Comparison of ENCODE assay signal across 1 cellular context in the genomic region with DNA sequence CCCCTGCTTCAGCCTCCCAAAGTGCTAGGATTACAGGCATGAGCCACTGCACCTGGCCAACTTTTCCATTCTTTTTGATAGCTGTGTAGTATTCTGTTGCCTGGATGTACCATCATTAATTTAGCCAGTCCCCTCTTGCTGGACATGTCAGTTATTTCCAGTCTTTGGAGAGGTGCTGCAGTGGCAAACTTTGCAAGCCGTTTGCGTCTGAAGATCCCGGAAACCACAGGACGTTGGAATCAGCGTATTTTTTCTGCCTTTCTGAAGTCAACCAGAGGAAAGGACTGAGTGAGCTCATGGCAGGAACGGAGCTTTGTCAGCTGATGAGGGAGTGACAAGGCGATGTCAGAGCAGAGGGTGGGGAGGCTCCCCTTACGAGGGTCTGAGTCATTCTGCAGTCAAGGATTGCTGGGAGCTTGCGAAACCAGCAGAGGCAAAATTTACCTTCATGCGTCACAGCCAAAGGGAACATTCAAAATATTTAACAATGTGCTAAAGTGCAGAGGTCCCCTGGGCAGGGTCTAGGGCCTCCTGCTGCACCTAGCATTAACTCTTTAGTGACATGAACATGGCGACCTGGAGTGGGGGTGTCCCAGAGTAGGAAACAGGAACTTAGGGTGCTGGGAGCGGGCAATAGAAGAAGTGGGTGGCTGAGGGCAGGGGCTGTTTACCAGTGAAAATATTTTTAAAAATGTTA.
TF ChIP-seq lines count a peak whose summit lies in the region.

No MANE protein-coding gene starts in this region.

TF ChIP-seq in HepG2, 621 proteins besides CTCF, POLR2A, EP300 and RAD21 (continued from another document and continues in another):
- TF ChIP-seq NRL (CRISPR knock-in tag; IDR thresholded peaks at IDR 0.05; ENCODE audit: borderline replicate concordance) = no peak
- TF ChIP-seq ZNF225 (CRISPR knock-in tag; IDR thresholded peaks at IDR 0.05) = no peak
- TF ChIP-seq, protein P1, sequence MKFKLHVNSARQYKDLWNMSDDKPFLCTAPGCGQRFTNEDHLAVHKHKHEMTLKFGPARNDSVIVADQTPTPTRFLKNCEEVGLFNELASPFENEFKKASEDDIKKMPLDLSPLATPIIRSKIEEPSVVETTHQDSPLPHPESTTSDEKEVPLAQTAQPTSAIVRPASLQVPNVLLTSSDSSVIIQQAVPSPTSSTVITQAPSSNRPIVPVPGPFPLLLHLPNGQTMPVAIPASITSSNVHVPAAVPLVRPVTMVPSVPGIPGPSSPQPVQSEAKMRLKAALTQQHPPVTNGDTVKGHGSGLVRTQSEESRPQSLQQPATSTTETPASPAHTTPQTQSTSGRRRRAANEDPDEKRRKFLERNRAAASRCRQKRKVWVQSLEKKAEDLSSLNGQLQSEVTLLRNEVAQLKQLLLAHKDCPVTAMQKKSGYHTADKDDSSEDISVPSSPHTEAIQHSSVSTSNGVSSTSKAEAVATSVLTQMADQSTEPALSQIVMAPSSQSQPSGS (CRISPR knock-in tag; IDR thresholded peaks at IDR 0.05) = peak; percentile 96
- peak; percentile 77; the same call in 1 of the 2 replicates for TF ChIP-seq HMG20A (CRISPR knock-in tag; IDR thresholded peaks at IDR 0.05; ENCODE audit: borderline replicate concordance)
- TF ChIP-seq HNRNPUL1 (IDR thresholded peaks at IDR 0.05; ENCODE audit: low read depth, low read length) = no peak
- TF ChIP-seq ZFP36L1 (CRISPR knock-in tag; IDR thresholded peaks at IDR 0.05) = 0 out of 2 replicates have a peak, but pooled peaks have one; percentile 62
- no peak; the same call in 1 of the 2 replicates for TF ChIP-seq ETV6 (CRISPR knock-in tag; conservative IDR thresholded peaks at IDR 0.05)
- no peak for TF ChIP-seq ZNF10 (CRISPR knock-in tag; IDR thresholded peaks at IDR 0.05; ENCODE audit: borderline replicate concordance, low read depth)
- no peak for TF ChIP-seq RFXANK (CRISPR knock-in tag; IDR thresholded peaks at IDR 0.05)
- TF ChIP-seq DPF2 (CRISPR knock-in tag; IDR thresholded peaks at IDR 0.05; ENCODE audit: borderline replicate concordance, low read depth) = peak; percentile 85; the same call in 1 of the 2 replicates
- 0 out of 2 replicates have a peak, but pooled peaks have one; percentile 48 for TF ChIP-seq DNMT3B (CRISPR knock-in tag; conservative IDR thresholded peaks at IDR 0.05)
- TF ChIP-seq MBD4 (IDR thresholded peaks at IDR 0.05; ENCODE audit: borderline replicate concordance, low read length) = no peak
- TF ChIP-seq, protein P2, sequence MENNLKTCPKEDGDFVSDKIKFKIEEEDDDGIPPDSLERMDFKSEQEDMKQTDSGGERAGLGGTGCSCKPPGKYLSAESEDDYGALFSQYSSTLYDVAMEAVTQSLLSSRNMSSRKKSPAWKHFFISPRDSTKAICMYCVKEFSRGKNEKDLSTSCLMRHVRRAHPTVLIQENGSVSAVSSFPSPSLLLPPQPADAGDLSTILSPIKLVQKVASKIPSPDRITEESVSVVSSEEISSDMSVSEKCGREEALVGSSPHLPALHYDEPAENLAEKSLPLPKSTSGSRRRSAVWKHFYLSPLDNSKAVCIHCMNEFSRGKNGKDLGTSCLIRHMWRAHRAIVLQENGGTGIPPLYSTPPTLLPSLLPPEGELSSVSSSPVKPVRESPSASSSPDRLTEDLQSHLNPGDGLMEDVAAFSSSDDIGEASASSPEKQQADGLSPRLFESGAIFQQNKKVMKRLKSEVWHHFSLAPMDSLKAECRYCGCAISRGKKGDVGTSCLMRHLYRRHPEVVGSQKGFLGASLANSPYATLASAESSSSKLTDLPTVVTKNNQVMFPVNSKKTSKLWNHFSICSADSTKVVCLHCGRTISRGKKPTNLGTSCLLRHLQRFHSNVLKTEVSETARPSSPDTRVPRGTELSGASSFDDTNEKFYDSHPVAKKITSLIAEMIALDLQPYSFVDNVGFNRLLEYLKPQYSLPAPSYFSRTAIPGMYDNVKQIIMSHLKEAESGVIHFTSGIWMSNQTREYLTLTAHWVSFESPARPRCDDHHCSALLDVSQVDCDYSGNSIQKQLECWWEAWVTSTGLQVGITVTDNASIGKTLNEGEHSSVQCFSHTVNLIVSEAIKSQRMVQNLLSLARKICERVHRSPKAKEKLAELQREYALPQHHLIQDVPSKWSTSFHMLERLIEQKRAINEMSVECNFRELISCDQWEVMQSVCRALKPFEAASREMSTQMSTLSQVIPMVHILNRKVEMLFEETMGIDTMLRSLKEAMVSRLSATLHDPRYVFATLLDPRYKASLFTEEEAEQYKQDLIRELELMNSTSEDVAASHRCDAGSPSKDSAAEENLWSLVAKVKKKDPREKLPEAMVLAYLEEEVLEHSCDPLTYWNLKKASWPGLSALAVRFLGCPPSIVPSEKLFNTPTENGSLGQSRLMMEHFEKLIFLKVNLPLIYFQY (CRISPR knock-in tag; IDR thresholded peaks at IDR 0.05; ENCODE audit: borderline replicate concordance) = 0 out of 2 replicates have a peak, but pooled peaks have one; percentile 43
- no peak; the same call in 1 of the 2 replicates for TF ChIP-seq TRIM24 (CRISPR knock-in tag; IDR thresholded peaks at IDR 0.05)
- TF ChIP-seq, protein P3, sequence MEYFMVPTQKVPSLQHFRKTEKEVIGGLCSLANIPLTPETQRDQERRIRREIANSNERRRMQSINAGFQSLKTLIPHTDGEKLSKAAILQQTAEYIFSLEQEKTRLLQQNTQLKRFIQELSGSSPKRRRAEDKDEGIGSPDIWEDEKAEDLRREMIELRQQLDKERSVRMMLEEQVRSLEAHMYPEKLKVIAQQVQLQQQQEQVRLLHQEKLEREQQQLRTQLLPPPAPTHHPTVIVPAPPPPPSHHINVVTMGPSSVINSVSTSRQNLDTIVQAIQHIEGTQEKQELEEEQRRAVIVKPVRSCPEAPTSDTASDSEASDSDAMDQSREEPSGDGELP (IDR thresholded peaks at IDR 0.05; ENCODE audit: borderline replicate concordance, low read depth) = peak; percentile 98
- peak; percentile 53; the same call in 1 of the 2 replicates for TF ChIP-seq ZNF329 (CRISPR knock-in tag; IDR thresholded peaks at IDR 0.05; ENCODE audit: low read depth)
- no peak for TF ChIP-seq ZNF263 (CRISPR knock-in tag; IDR thresholded peaks at IDR 0.05)
- no peak for TF ChIP-seq SMARCC2 (IDR thresholded peaks at IDR 0.05)
- TF ChIP-seq NFE2L1 (CRISPR knock-in tag; IDR thresholded peaks at IDR 0.05; ENCODE audit: borderline replicate concordance) = no peak
- peak; percentile 81; the same call in 1 of the 2 replicates for TF ChIP-seq MEIS1 (CRISPR knock-in tag; IDR thresholded peaks at IDR 0.05; ENCODE audit: borderline replicate concordance)
- TF ChIP-seq, protein P4, sequence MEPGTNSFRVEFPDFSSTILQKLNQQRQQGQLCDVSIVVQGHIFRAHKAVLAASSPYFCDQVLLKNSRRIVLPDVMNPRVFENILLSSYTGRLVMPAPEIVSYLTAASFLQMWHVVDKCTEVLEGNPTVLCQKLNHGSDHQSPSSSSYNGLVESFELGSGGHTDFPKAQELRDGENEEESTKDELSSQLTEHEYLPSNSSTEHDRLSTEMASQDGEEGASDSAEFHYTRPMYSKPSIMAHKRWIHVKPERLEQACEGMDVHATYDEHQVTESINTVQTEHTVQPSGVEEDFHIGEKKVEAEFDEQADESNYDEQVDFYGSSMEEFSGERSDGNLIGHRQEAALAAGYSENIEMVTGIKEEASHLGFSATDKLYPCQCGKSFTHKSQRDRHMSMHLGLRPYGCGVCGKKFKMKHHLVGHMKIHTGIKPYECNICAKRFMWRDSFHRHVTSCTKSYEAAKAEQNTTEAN (CRISPR knock-in tag; conservative IDR thresholded peaks at IDR 0.05) = no peak; the same call in 1 of the 2 replicates
- peak; percentile 62; the same call in 1 of the 2 replicates for TF ChIP-seq ETV5 (CRISPR knock-in tag; IDR thresholded peaks at IDR 0.05; ENCODE audit: borderline replicate concordance)
- TF ChIP-seq TCF7L2 (IDR thresholded peaks at IDR 0.05; ENCODE audit: low read depth, low read length) = no peak
- peak; percentile 81; the same call in 1 of the 2 replicates for TF ChIP-seq YEATS2 (CRISPR knock-in tag; IDR thresholded peaks at IDR 0.05; ENCODE audit: borderline replicate concordance)
- TF ChIP-seq, protein P5, sequence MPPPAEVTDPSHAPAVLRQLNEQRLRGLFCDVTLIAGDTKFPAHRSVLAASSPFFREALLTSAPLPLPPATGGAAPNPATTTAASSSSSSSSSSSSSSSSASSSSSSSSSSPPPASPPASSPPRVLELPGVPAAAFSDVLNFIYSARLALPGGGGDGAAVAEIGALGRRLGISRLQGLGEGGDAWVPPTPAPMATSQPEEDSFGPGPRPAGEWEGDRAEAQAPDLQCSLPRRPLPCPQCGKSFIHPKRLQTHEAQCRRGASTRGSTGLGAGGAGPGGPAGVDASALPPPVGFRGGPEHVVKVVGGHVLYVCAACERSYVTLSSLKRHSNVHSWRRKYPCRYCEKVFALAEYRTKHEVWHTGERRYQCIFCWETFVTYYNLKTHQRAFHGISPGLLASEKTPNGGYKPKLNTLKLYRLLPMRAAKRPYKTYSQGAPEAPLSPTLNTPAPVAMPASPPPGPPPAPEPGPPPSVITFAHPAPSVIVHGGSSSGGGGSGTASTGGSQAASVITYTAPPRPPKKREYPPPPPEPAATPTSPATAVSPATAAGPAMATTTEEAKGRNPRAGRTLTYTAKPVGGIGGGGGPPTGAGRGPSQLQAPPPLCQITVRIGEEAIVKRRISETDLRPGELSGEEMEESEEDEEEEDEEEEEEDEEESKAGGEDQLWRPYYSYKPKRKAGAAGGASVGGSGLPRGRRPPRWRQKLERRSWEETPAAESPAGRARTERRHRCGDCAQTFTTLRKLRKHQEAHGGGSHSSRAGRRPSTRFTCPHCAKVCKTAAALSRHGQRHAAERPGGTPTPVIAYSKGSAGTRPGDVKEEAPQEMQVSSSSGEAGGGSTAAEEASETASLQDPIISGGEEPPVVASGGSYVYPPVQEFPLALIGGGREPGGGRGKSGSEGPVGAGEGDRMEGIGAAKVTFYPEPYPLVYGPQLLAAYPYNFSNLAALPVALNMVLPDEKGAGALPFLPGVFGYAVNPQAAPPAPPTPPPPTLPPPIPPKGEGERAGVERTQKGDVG (CRISPR knock-in tag; IDR thresholded peaks at IDR 0.05; ENCODE audit: borderline replicate concordance) = no peak
- TF ChIP-seq RBM22 (optimal IDR thresholded peaks at IDR 0.05; ENCODE audit: low read length) = no peak
- TF ChIP-seq ZNF101 (CRISPR knock-in tag; IDR thresholded peaks at IDR 0.05; ENCODE audit: borderline replicate concordance, low read depth) = no peak
- TF ChIP-seq, protein P6, sequence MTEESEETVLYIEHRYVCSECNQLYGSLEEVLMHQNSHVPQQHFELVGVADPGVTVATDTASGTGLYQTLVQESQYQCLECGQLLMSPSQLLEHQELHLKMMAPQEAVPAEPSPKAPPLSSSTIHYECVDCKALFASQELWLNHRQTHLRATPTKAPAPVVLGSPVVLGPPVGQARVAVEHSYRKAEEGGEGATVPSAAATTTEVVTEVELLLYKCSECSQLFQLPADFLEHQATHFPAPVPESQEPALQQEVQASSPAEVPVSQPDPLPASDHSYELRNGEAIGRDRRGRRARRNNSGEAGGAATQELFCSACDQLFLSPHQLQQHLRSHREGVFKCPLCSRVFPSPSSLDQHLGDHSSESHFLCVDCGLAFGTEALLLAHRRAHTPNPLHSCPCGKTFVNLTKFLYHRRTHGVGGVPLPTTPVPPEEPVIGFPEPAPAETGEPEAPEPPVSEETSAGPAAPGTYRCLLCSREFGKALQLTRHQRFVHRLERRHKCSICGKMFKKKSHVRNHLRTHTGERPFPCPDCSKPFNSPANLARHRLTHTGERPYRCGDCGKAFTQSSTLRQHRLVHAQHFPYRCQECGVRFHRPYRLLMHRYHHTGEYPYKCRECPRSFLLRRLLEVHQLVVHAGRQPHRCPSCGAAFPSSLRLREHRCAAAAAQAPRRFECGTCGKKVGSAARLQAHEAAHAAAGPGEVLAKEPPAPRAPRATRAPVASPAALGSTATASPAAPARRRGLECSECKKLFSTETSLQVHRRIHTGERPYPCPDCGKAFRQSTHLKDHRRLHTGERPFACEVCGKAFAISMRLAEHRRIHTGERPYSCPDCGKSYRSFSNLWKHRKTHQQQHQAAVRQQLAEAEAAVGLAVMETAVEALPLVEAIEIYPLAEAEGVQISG (CRISPR knock-in tag; IDR thresholded peaks at IDR 0.05) = peak; percentile 76
- peak; percentile 71; the same call in 1 of the 2 replicates for TF ChIP-seq NR2F2 (IDR thresholded peaks at IDR 0.05; ENCODE audit: borderline replicate concordance, low read depth)
- peak; percentile 83 for TF ChIP-seq ZBTB38 (CRISPR knock-in tag; IDR thresholded peaks at IDR 0.05)
- TF ChIP-seq, protein P7, sequence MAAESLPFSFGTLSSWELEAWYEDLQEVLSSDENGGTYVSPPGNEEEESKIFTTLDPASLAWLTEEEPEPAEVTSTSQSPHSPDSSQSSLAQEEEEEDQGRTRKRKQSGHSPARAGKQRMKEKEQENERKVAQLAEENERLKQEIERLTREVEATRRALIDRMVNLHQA (CRISPR knock-in tag; IDR thresholded peaks at IDR 0.05) = peak; percentile 95
- TF ChIP-seq ZNF317 (CRISPR knock-in tag; IDR thresholded peaks at IDR 0.05) = 0 out of 2 replicates have a peak, but pooled peaks have one; percentile 38
- TF ChIP-seq ZKSCAN8 (CRISPR knock-in tag; IDR thresholded peaks at IDR 0.05; ENCODE audit: borderline replicate concordance) = peak; percentile 81
- peak; percentile 15; the same call in 1 of the 2 replicates for TF ChIP-seq ZNF232 (CRISPR knock-in tag; IDR thresholded peaks at IDR 0.05; ENCODE audit: borderline replicate concordance)
- TF ChIP-seq, protein P8, sequence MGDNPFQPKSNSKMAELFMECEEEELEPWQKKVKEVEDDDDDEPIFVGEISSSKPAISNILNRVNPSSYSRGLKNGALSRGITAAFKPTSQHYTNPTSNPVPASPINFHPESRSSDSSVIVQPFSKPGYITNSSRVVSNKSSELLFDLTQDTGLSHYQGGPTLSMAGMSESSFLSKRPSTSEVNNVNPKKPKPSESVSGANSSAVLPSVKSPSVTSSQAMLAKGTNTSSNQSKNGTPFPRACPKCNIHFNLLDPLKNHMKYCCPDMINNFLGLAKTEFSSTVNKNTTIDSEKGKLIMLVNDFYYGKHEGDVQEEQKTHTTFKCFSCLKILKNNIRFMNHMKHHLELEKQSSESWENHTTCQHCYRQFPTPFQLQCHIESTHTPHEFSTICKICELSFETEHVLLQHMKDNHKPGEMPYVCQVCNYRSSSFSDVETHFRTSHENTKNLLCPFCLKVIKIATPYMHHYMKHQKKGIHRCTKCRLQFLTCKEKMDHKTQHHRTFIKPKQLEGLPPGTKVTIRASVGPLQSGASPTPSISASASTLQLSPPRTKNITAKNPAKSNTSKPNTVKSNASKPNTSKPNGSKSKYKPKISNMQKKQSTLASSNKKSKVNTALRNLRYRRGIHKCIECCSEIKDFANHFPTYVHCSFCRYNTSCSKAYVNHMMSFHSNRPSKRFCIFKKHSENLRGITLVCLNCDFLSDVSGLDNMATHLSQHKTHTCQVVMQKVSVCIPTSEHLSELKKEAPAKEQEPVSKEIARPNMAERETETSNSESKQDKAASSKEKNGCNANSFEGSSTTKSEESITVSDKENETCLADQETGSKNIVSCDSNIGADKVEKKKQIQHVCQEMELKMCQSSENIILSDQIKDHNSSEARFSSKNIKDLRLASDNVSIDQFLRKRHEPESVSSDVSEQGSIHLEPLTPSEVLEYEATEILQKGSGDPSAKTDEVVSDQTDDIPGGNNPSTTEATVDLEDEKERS (CRISPR knock-in tag; IDR thresholded peaks at IDR 0.05) = no peak
- peak; percentile 73; the same call in 1 of the 3 replicates for TF ChIP-seq MXI1 (IDR thresholded peaks at IDR 0.05; ENCODE audit: borderline replicate concordance, low read depth, low read length)
- TF ChIP-seq, protein P9, sequence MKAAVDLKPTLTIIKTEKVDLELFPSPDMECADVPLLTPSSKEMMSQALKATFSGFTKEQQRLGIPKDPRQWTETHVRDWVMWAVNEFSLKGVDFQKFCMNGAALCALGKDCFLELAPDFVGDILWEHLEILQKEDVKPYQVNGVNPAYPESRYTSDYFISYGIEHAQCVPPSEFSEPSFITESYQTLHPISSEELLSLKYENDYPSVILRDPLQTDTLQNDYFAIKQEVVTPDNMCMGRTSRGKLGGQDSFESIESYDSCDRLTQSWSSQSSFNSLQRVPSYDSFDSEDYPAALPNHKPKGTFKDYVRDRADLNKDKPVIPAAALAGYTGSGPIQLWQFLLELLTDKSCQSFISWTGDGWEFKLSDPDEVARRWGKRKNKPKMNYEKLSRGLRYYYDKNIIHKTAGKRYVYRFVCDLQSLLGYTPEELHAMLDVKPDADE (CRISPR knock-in tag; IDR thresholded peaks at IDR 0.05) = no peak
- peak; percentile 46; the same call in 1 of the 2 replicates for TF ChIP-seq ZNF629 (CRISPR knock-in tag; conservative IDR thresholded peaks at IDR 0.05)
